1 cellular context compared by ENCODE assay signal in genomic region chr19:680287-681028, GRCh38.
TF ChIP-seq lines count a peak whose summit lies in the region.

No MANE protein-coding gene starts in this region.

TF ChIP-seq in HepG2, 621 proteins besides CTCF, POLR2A, EP300 and RAD21 (continued from another document and continues in another):
- TF ChIP-seq PATZ1 (CRISPR knock-in tag; IDR thresholded peaks at IDR 0.05) (no peak), DNMT1 (CRISPR knock-in tag; IDR thresholded peaks at IDR 0.05) (0 out of 2 replicates have a peak, but pooled peaks have one; percentile 34), ZNF674 (CRISPR knock-in tag; IDR thresholded peaks at IDR 0.05; ENCODE audit: low read depth) (no peak), HDAC1 (CRISPR knock-in tag; IDR thresholded peaks at IDR 0.05) (no peak; the same call in 1 of the 2 replicates), SCMH1 (CRISPR knock-in tag; IDR thresholded peaks at IDR 0.05; ENCODE audit: borderline replicate concordance) (no peak), HMGXB4 (CRISPR knock-in tag; IDR thresholded peaks at IDR 0.05; ENCODE audit: borderline replicate concordance in 1 of 2, low read depth in 1 of 2) (peak in 1 of 2 experiments; percentile 73; a peak in 1 of 4 replicates), DDIT3 (CRISPR knock-in tag; IDR thresholded peaks at IDR 0.05) (no peak), SETDB1 (CRISPR knock-in tag; IDR thresholded peaks at IDR 0.05; ENCODE audit: borderline replicate concordance) (no peak), PHF8 (CRISPR knock-in tag; IDR thresholded peaks at IDR 0.05) (no peak; the same call in none of the 2 replicates), TEAD3 (CRISPR knock-in tag; optimal IDR thresholded peaks at IDR 0.05; ENCODE audit: borderline replicate concordance) (peak; percentile 15), U2AF2 (IDR thresholded peaks at IDR 0.05; ENCODE audit: low read depth, low read length) (no peak), ZBTB26 (CRISPR knock-in tag; IDR thresholded peaks at IDR 0.05; ENCODE audit: borderline replicate concordance) (no peak), NFKBIZ (CRISPR knock-in tag; IDR thresholded peaks at IDR 0.05) (no peak), ZNF800 (CRISPR knock-in tag; IDR thresholded peaks at IDR 0.05) (0 out of 2 replicates have a peak, but pooled peaks have one; percentile 23), ZNF768 (CRISPR knock-in tag; IDR thresholded peaks at IDR 0.05) (no peak), ATF4 (CRISPR knock-in tag; IDR thresholded peaks at IDR 0.05) (no peak), HDAC2 (CRISPR knock-in tag; IDR thresholded peaks at IDR 0.05) (no peak), HES4 (CRISPR knock-in tag; IDR thresholded peaks at IDR 0.05; ENCODE audit: borderline replicate concordance) (peak; percentile 90), ZNF232 (CRISPR knock-in tag; IDR thresholded peaks at IDR 0.05; ENCODE audit: borderline replicate concordance) (no peak), MXI1 (IDR thresholded peaks at IDR 0.05; ENCODE audit: borderline replicate concordance, low read depth, low read length) (peak; percentile 42; the same call in 1 of the 3 replicates), CBX5 (CRISPR knock-in tag; IDR thresholded peaks at IDR 0.05; ENCODE audit: borderline replicate concordance) (no peak), CCAR2 (optimal IDR thresholded peaks at IDR 0.05; ENCODE audit: low read depth, low read length) (no peak), KLF16 (CRISPR knock-in tag; IDR thresholded peaks at IDR 0.05) (no peak), KDM5A (IDR thresholded peaks at IDR 0.05; ENCODE audit: borderline replicate concordance, low read length) (peak; percentile 41; the same call in 1 of the 2 replicates), ZNF124 (CRISPR knock-in tag; IDR thresholded peaks at IDR 0.05) (no peak), NCOA2 (CRISPR knock-in tag; IDR thresholded peaks at IDR 0.05) (peak; percentile 15; the same call in 1 of the 2 replicates), NR2C2 (CRISPR knock-in tag; IDR thresholded peaks at IDR 0.05; ENCODE audit: borderline replicate concordance) (peak; percentile 62; the same call in 1 of the 2 replicates), BCL6 (CRISPR knock-in tag; IDR thresholded peaks at IDR 0.05) (no peak; the same call in 1 of the 2 replicates), STAT5B (CRISPR knock-in tag; IDR thresholded peaks at IDR 0.05) (no peak), TBL1XR1 (IDR thresholded peaks at IDR 0.05; ENCODE audit: borderline replicate concordance, low read length, partially characterized antibody) (no peak), THAP11 (CRISPR knock-in tag; IDR thresholded peaks at IDR 0.05) (peak; percentile 36; the same call in 1 of the 2 replicates), ZNF547 (CRISPR knock-in tag; IDR thresholded peaks at IDR 0.05) (peak; percentile 78; the same call in 1 of the 2 replicates), PRMT3 (CRISPR knock-in tag; IDR thresholded peaks at IDR 0.05; ENCODE audit: borderline replicate concordance, low read depth) (no peak), CEBPB (IDR thresholded peaks at IDR 0.05; ENCODE audit: borderline replicate concordance, low read depth, low read length) (no peak), ZNF878 (CRISPR knock-in tag; IDR thresholded peaks at IDR 0.05) (no peak), SALL1 (CRISPR knock-in tag; IDR thresholded peaks at IDR 0.05) (peak; percentile 44; the same call in 1 of the 2 replicates), FOXO1 (CRISPR knock-in tag; IDR thresholded peaks at IDR 0.05) (peak; percentile 10; the same call in 1 of the 2 replicates), ARID4A (CRISPR knock-in tag; IDR thresholded peaks at IDR 0.05; ENCODE audit: borderline replicate concordance) (peak; percentile 56; the same call in 1 of the 2 replicates), RFXAP (CRISPR knock-in tag; IDR thresholded peaks at IDR 0.05; ENCODE audit: borderline replicate concordance) (no peak), ZNF292 (CRISPR knock-in tag; IDR thresholded peaks at IDR 0.05; ENCODE audit: borderline replicate concordance, low read depth) (no peak), ZNF569 (CRISPR knock-in tag; IDR thresholded peaks at IDR 0.05; ENCODE audit: borderline replicate concordance) (no peak), RBFOX2 (IDR thresholded peaks at IDR 0.05; ENCODE audit: low read depth, low read length) (peak; percentile 87), NR1H2 (CRISPR knock-in tag; IDR thresholded peaks at IDR 0.05; ENCODE audit: borderline replicate concordance, low read depth) (no peak), ZFY (CRISPR knock-in tag; IDR thresholded peaks at IDR 0.05) (peak; percentile 84), ZNF784 (CRISPR knock-in tag; IDR thresholded peaks at IDR 0.05; ENCODE audit: borderline replicate concordance) (no peak; the same call in none of the 2 replicates), HNF1B (CRISPR knock-in tag; IDR thresholded peaks at IDR 0.05) (peak; percentile 42; the same call in 1 of the 2 replicates), ZNF367 (CRISPR knock-in tag; IDR thresholded peaks at IDR 0.05; ENCODE audit: borderline replicate concordance) (no peak), E2F2 (CRISPR knock-in tag; IDR thresholded peaks at IDR 0.05; ENCODE audit: borderline replicate concordance) (no peak), ZNF337 (CRISPR knock-in tag; IDR thresholded peaks at IDR 0.05; ENCODE audit: borderline replicate concordance, low read depth) (no peak), AGO2 (optimal IDR thresholded peaks at IDR 0.05; ENCODE audit: low read depth, low read length) (no peak), TAF15 (IDR thresholded peaks at IDR 0.05; ENCODE audit: low read depth, low read length, poor library complexity, severe bottlenecking) (no peak)
